In the genomic region with DNA sequence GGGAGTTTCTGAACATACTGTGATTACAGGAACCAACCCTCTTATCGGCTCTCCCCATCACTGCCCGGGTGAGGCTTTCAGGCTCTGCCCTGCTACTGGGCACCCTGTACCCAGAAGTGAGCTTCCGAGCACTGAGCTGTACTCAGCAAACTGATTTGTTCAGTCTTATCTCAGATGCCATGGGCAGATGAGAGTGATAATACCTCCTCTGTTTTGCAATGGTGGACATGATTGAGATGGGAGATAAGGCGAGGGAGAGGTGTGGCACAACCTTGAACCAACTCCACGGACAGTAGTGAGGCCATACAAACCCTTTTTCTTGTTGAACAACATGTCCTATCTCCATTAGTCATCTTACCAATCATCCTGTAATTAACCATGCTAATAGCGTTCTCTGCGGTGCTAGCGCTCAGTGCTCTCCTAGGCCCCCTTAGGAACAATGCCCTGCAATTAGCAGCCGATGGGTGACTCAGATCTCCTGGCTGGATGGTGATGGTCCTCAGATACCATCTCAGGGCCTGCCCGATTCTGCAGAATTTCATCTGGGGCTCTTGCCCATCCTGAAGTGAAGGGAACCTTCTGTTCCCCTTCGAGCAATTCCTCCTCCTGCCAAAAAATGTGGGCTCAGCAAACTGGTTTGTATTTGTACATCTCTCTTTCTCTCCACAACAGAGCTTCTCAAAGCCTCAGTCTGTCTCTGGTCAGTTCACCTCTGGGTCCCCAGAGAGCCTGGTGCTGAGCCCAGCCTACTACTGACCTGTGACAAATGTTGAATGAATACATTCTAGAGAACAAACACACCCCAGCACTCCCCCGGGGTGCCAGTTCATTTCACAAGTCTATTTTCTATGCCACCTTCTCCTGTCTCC, we compare ENCODE assay signal across 14 cellular contexts.
"Had no signal": no experiment of that assay in that cellular context is flagged by ENCODE, and none has a peak within 500 bp of the region (broad histone marks: within the 10 kb centered on the region; RNA-seq: fewer than 3 reads in every experiment).

No MANE protein-coding gene starts in this region.

- H3K36me3 ChIP-seq: gastroesophageal sphincter, neutrophil, right atrium auricular region, tibial nerve had no signal

- ATAC-seq: gastroesophageal sphincter; left lobe of liver; stimulated activated memory B cell treated with anti-CD40 and anti-IgM and Interleukin-4, amounts not matched to agents 10 μg/mL and 1 μg/mL and 100 μg/mL, for 72 hours had no signal

- H3K4me3 ChIP-seq: gastroesophageal sphincter, right atrium auricular region, tibial nerve had no signal

- H3K4me1 ChIP-seq: gastroesophageal sphincter had no signal

- H3K9me3 ChIP-seq: neutrophil had no signal

- DNase-seq: activated CD4-positive, alpha-beta T cell treated with anti-CD3 and anti-CD28 coated beads, Interleukin-2, amount 10 ng/mL, durations not matched to agents 24 days and 14 days; activated CD4-positive, CD25-positive, alpha-beta regulatory T cell; activated CD8-positive, alpha-beta memory T cell treated with anti-CD3 and anti-CD28 coated beads for 24 hours; activated naive CD8-positive, alpha-beta T cell treated with anti-CD3 and anti-CD28 coated beads, Interleukin-2, amount 10 ng/mL, durations not matched to agents 7 days and 5 days; mesenchymal stem cell; natural killer cell; stimulated activated CD4-positive, alpha-beta T cell treated with anti-CD3 and anti-CD28 coated beads, Interleukin-2, amount 100 ng/mL, for 48 hours; SW 1271 had no signal

- H3K27ac ChIP-seq: gastroesophageal sphincter, neutrophil, right atrium auricular region, tibial nerve had no signal

- H3K27me3 ChIP-seq: right atrium auricular region had no signal
